In the genomic region with DNA sequence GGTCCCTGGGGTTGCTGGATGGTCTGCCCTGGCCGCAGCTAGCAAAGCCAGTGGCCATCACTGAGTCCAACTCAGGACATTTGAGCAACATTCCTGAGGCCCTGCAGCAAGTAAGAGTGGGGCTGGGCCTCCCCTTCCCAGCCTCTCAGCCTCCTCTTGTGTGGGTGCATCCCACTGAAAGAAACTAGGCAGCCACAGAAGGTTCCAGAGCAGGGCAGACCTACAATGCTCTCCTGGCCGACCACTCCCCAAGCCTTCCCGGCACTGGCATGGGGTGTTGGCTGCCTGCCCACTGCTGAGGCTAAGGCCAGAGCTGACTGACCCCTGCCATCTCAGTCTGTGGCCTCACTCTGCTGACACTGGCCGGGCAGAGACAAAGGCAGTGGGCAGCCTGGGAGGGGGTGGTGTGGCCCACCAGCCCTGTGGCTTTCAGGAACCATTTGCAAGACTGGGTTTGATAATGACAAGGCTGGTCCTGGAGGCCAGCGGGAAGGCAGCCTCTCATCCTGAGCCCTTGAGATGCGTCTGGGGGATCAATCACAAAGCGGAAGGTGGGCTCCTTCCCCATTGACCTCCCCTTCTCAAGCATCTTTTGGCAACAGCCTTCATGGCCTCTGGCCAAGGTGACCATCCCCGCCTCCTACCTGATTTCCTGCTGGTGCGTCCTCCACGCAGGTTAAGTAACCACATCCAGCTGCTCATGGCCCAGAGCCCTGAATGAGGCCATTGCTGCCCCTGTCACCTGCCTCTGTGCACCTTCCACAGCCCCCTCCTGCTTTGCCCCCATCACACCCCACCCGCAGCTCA, we compare ENCODE assay signal across 25 cellular contexts. TPM values are rescaled to one million over a fixed set of nuclear protein-coding genes. Genes with fewer than 3 reads are reported as not detected.
DNase-seq lines count a peak whose midpoint lies in the region; ATAC-seq, FAIRE-seq and TF ChIP-seq lines count a peak whose summit lies in the region.
"Had no signal": no experiment of that assay in that cellular context is flagged by ENCODE, and none has a peak within 500 bp of the region (broad histone marks: within the 10 kb centered on the region; RNA-seq: fewer than 3 reads in every experiment).

No MANE protein-coding gene starts in this region.

- no peak for DNase-seq in A549 (ENCODE audit: low read depth in 1 of 2, low spot score in 1 of 2)
- peak; percentile 8 for DNase-seq in GM12892 (ENCODE audit: insufficient read length)
- peak; percentile 51 for DNase-seq in RPMI8226
- no peak for DNase-seq in left lobe of liver (ENCODE audit: low spot score)
- DNase-seq in NCI-H2107 (lab: John Stamatoyannopoulos, UW): no peak
- no peak for DNase-seq in inferior parietal cortex (ENCODE audit: extremely low spot score)
- DNase-seq in anterior cingulate cortex (lab: John Stamatoyannopoulos, UW): no peak
- DNase-seq: activated B cell treated with CpG ODN at 0.5 μM for 24 hours, dermis blood vessel endothelial cell, DND-41, foreskin fibroblast, hypothalamus, kidney, NCI-H1417, NCI-H2171 treated with DMSO at 0.1 percent for 48 hours, NCI-H774, PC-3, T-helper 9 cell had no signal

- POLR2A ChIA-PET in A549 (lab: Yijun Ruan, JAX): no interaction called here

- FAIRE-seq in A549 (lab: Jason Lieb, UNC): no peak
- no peak for FAIRE-seq in GM12892 (lab: Jason Lieb, UNC)
- FAIRE-seq: kidney had no signal

- CTCF ChIA-PET in A549 (lab: Yijun Ruan, JAX): no interaction called here

- H3K4me2 ChIP-seq in A549: no peak overlapping the region

- no peak overlapping the region for H3K27ac ChIP-seq in A549
- H3K27ac ChIP-seq: breast epithelium, epithelial cell of prostate, SJSA1, upper lobe of left lung had no signal

- no peaks in the 10 kb centered on the region for H3K9me3 ChIP-seq in A549
- H3K9me3 ChIP-seq: breast epithelium, HAP-1, SJSA1, upper lobe of left lung had no signal

- peak; percentile 12 to 43; a peak in 4 of 6 replicates for ATAC-seq in A549
- peak; percentile 27 for ATAC-seq in left lobe of liver
- no peak for ATAC-seq in GM18909 (IDR thresholded peaks at IDR 0.05; ENCODE audit: poor library complexity, unreplicated experiment)
- ATAC-seq: activated T-helper 17 cell treated with anti-CD3 and anti-CD28 coated beads, Interleukin-2, amount 50 U/mL, for 72 hours; PC-3 had no signal

- TF ChIP-seq CTCF in A549 (IDR thresholded peaks at IDR 0.05): no peak

- no peak for TF ChIP-seq POLR2A in A549 (IDR thresholded peaks at IDR 0.05; ENCODE audit: low read length)
- no peak for TF ChIP-seq POLR2A in GM12892 (IDR thresholded peaks at IDR 0.05; ENCODE audit: low read depth, low read length)

- 75% methylated on average over 10 of the region's 11 CpGs for WGBS in A549 (ENCODE audit: missing lambda C conversion rate)

- no peaks in the 10 kb centered on the region for H3K4me1 ChIP-seq in A549
- H3K4me1 ChIP-seq: breast epithelium, HAP-1, SJSA1, upper lobe of left lung had no signal

- TF ChIP-seq EP300 in A549 (IDR thresholded peaks at IDR 0.05): no peak

- TF ChIP-seq RAD21 in A549 (conservative IDR thresholded peaks at IDR 0.05 in 1 of 2, IDR thresholded peaks at IDR 0.05 in 1 of 2): no peak

- no peak overlapping the region for H3K4me3 ChIP-seq in A549
- H3K4me3 ChIP-seq: breast epithelium, HAP-1, SJSA1, upper lobe of left lung had no signal

TF ChIP-seq in A549, 52 proteins besides CTCF, POLR2A, EP300 and RAD21:
- TF ChIP-seq BHLHE40 (IDR thresholded peaks at IDR 0.05; ENCODE audit: low read depth, low read length): no peak
- TF ChIP-seq ESRRA (IDR thresholded peaks at IDR 0.05; ENCODE audit: borderline replicate concordance, low read length): no peak

RNA-seq across cellular contexts. Expression of gene DLGAP4, which starts 9.6 kb away (rescaled TPM):
- polyA plus RNA-seq in A549 (2011; rRNA removed) (11.9 and 15.8 TPM in 2 replicates), A549 (2017; fragmentation: RNase III; extraction: RNeasy Plus Mini Kit Qiagen cat#74134 plus additional on column Dnase treatment) (29.8 to 36.7 TPM (median 32.6 TPM) in 3 replicates)
- 24.9 and 32.3 TPM in 2 replicates for polyA plus RNA-seq in A549 (2012; cell fraction: cytosol; rRNA removed)
- polyA plus RNA-seq in A549 (2012; cell fraction: nucleus; rRNA removed): 40.8 and 50.7 TPM in 2 replicates
- polyA minus RNA-seq in A549 (2011; rRNA and poly(A)+ RNA removed): 34.1 and 37.7 TPM in 2 replicates
- 29.2 TPM for polyA plus RNA-seq in GM12892 (2012; ENCODE audit: missing spikeins)
- total RNA-seq in left lobe of liver: 20.0 TPM

Comparison
In these comparisons a context has a peak if more than half of its experiments do, and no peak if none do; other contexts are left out.
1. DNase-seq: peak in GM12892 (single experiment) and RPMI8226 (single experiment); none in A549 (0 of 2), left lobe of liver (single experiment), NCI-H2107 (single experiment), inferior parietal cortex (single experiment) and anterior cingulate cortex (0 of 58).